ENCODE assay signal across 19 cellular contexts in the genomic region with DNA sequence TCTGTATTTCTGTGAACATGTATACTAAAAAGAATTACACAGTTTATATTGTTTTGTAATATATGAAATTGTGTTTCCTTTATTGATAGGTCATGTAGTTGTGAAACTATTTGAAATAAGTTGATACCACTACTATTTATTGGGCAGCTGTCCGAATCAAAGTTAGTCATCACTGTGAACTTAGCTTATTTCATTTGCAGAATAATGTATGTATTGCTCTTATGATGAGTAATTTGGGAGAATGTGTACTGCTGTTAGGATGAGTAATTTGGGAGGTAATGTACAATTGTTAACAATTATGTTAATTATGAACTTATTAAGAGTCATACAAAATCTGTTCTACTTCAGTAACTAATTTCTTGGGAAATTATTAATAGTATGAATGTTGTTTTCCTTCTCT.
"Had no signal": no experiment of that assay in that cellular context is flagged by ENCODE, and none has a peak within 500 bp of the region (broad histone marks: within the 10 kb centered on the region; RNA-seq: fewer than 3 reads in every experiment).

No MANE protein-coding gene starts in this region.

- ATAC-seq: activated CD4-positive, alpha-beta T cell treated with anti-CD3 and anti-CD28 coated beads for 36 hours; activated CD8-positive, alpha-beta memory T cell treated with anti-CD3 and anti-CD28 coated beads, Interleukin-2, amount 10 ng/mL, durations not matched to agents 7 days and 5 days; left cardiac atrium; lower lobe of right lung; sciatic nerve; upper lobe of right lung had no signal

- DNase-seq: activated CD4-positive, alpha-beta memory T cell treated with anti-CD3 and anti-CD28 coated beads for 36 hours; activated CD4-positive, alpha-beta T cell treated with anti-CD3 and anti-CD28 coated beads for 36 hours; activated CD8-positive, alpha-beta memory T cell treated with anti-CD3 and anti-CD28 coated beads, Interleukin-2, amount 10 ng/mL, durations not matched to agents 7 days and 5 days; activated naive CD4-positive, alpha-beta T cell treated with anti-CD3 and anti-CD28 coated beads, Interleukin-2, amount 50 U/mL, for 16 hours; activated T-cell treated with anti-CD3 and anti-CD28 coated beads, Interleukin-2, amount 50 U/mL, for 24 hours; head of caudate nucleus; left cardiac atrium; lower lobe of right lung; stimulated activated CD4-positive, alpha-beta T cell treated with anti-CD3 and anti-CD28 coated beads, Interleukin-2, amount 100 ng/mL, for 24 hours; stomach; T-helper 1 cell; T1000; testis; upper lobe of right lung had no signal

- H3K4me1 ChIP-seq: testis, upper lobe of right lung had no signal

- H3K27me3 ChIP-seq: cardiac muscle cell, stomach, testis, upper lobe of right lung had no signal

- FAIRE-seq: astrocyte, frontal cortex had no signal

- H3K27ac ChIP-seq: cardiac muscle cell, lower lobe of right lung, stomach, testis, upper lobe of right lung, VCaP had no signal

- H3K4me3 ChIP-seq: cardiac muscle cell, lower lobe of right lung, stomach, testis, upper lobe of right lung had no signal

- H3K9me3 ChIP-seq: lower lobe of right lung, stomach, testis, upper lobe of right lung had no signal
